8 cellular contexts compared by ENCODE assay signal in the genomic region with DNA sequence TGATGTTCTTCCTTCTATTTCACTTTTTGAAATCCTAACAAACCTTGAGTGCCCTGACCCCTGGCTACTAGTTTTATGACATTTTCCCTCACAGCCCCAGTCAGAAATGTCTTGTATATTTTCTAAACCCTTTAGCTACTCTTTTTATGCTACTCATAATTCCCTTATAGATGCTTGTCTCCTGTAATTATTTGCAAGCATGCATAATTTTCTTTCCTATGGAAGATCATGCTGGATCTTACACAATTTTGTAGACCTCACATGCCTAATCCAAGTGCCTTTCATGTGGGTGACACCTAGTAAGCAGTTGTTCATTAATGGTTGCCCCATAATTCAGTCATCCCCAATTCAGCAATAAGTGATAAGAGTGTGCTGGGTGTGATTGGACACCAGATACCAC.
"Had no signal": no experiment of that assay in that cellular context is flagged by ENCODE, and none has a peak within 500 bp of the region (broad histone marks: within the 10 kb centered on the region; RNA-seq: fewer than 3 reads in every experiment).

No MANE protein-coding gene starts in this region.

- DNase-seq: GDM1, GF-D8 had no signal

- H3K4me3 ChIP-seq: GM12878 had no signal

- FAIRE-seq: G401.6, GM12878, GM12891, GM12892, GM18507, GM19239 had no signal

- ATAC-seq: GM12878 had no signal
